10 cellular contexts compared by ENCODE assay signal in the genomic region with DNA sequence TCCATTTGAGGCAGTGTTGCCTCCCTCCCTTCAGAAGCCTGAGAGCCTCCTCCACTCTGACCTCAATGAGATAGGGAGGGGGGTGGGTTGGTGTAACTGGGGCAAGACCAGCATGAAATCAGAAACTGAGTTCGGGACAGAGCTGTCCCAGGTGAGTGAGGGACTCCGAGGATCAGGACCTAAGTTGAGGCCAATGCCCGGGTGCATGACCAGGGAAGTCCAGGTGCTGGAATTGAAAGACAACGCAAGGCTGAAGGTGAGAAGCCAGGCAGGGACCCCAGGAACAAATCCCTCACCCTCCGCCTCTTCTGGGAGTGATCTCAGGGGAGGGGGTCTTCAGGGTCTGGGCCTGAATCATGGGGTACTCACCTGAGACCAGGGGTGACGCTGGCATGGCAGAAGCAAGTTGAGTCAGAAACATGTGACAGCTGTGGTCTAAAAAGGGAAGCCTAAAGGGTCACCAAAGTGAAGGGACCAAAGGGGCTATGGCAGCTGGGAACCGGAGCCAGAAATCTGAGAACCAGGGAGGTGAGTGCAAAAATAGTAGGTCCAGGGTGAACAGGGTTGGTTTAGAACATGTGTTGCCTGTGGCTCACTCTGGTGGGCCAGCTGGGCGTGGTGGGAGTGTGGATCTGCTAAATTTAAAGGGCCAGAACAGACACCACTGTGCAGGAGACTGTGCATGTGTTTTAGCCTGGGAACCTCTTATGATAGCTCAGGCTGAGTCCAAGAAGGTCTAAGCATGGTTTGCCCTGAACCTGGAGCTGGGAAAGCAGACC. TPM values are rescaled to one million over a fixed set of nuclear protein-coding genes. Genes with fewer than 3 reads are reported as not detected.
DNase-seq lines count a peak whose midpoint lies in the region; ATAC-seq and TF ChIP-seq lines count a peak whose summit lies in the region.
"Had no signal": no experiment of that assay in that cellular context is flagged by ENCODE, and none has a peak within 500 bp of the region (broad histone marks: within the 10 kb centered on the region; RNA-seq: fewer than 3 reads in every experiment).

No MANE protein-coding gene starts in this region.

- peak overlapping the region; percentile 86 for H3K4me2 ChIP-seq in mammary epithelial cell (ENCODE audit: insufficient read depth, low read depth, low read length)

- H2AFZ ChIP-seq in mammary epithelial cell (ENCODE audit: low read depth, low read length) = peak overlapping the region; percentile 75

- no peaks in the 10 kb centered on the region for H3K9me3 Mint-ChIP-seq in activated naive CD4-positive, alpha-beta T cell treated with anti-CD3 and anti-CD28 coated beads, Interleukin-2, amount 50 U/mL, for 72 hours
- no peaks in the 10 kb centered on the region for H3K9me3 Mint-ChIP-seq in naive thymus-derived CD8-positive, alpha-beta T cell

- TF ChIP-seq CTCF in mammary epithelial cell (conservative IDR thresholded peaks at IDR 0.05 in 1 of 2, IDR thresholded peaks at IDR 0.05 in 1 of 2; ENCODE audit: extremely low read depth in 1 of 2, insufficient read depth in 1 of 2, low read depth in 1 of 2, low read length in 2 of 2) = no peak

- H3K9me3 ChIP-seq in mammary epithelial cell (replicated peaks; ENCODE audit: insufficient read depth, low read length) = no peaks in the 10 kb centered on the region
- H3K9me3 ChIP-seq in mucosa of rectum (ENCODE audit: control insufficient read depth in 2 of 2, low read length in 2 of 2) = no peaks in the 10 kb centered on the region
- no peaks in the 10 kb centered on the region for H3K9me3 ChIP-seq in aorta (ENCODE audit: control insufficient read depth, low read length)
- H3K9me3 ChIP-seq: BLaER1 treated with 17β-estradiol and CSF1 and Interleukin-3, amounts not matched to agents 10 nM and 100 nM had no signal

- H3K79me2 ChIP-seq in mammary epithelial cell (ENCODE audit: insufficient read depth, low read length) = peaks cover 11% of the 10 kb centered on the region

- CTCF ChIA-PET in mammary epithelial cell (lab: Charles Lee; ENCODE audit: low non-redundant PET) = no interaction called here

- H4K20me1 ChIP-seq in mammary epithelial cell (ENCODE audit: insufficient read depth, low read length) = no peaks in the 10 kb centered on the region
- H4K20me1 ChIP-seq: BLaER1 treated with 17β-estradiol and CSF1 and Interleukin-3, amounts not matched to agents 10 nM and 100 nM had no signal

- intact Hi-C loops in mammary epithelial cell (cut with micrococcal nuclease) (loop anchor here (1.0 to 2.0 kb wide), 3 partner anchors 20 to 91 kb away; a partner anchor contains a TSS), aorta (cut with DNase I) (loop anchor here in 1 of 2 donors (5.0 kb wide), 1 partner anchor 37 kb away; no protein-coding TSS in a partner anchor)

- peak overlapping the region; percentile 96 for H3K27ac ChIP-seq in mammary epithelial cell (ENCODE audit: insufficient read depth, low read depth, low read length)
- H3K27ac ChIP-seq in mucosa of rectum (ENCODE audit: low read depth in 2 of 2, low read length in 2 of 2) = peak overlapping the region; percentile 92 to 94
- peak overlapping the region; percentile 94 to 99 for H3K27ac ChIP-seq in aorta (ENCODE audit: low read depth in 1 of 2, low read length in 2 of 2)

- H3K27me3 ChIP-seq in mammary epithelial cell (ENCODE audit: insufficient read depth, low read length) (no peaks in the 10 kb centered on the region), mucosa of rectum (ENCODE audit: control insufficient read depth in 2 of 2, insufficient read depth in 2 of 2, low read length in 2 of 2) (no peaks in the 10 kb centered on the region), aorta (ENCODE audit: control insufficient read depth in 1 of 2, insufficient read depth in 2 of 2, low read length in 1 of 2) (no peaks in the 10 kb centered on the region)
- H3K27me3 ChIP-seq: BLaER1 treated with 17β-estradiol and CSF1 and Interleukin-3, amounts not matched to agents 10 nM and 100 nM had no signal

- no peaks in the 10 kb centered on the region for H3K36me3 Mint-ChIP-seq in activated naive CD4-positive, alpha-beta T cell treated with anti-CD3 and anti-CD28 coated beads, Interleukin-2, amount 50 U/mL, for 72 hours
- H3K36me3 Mint-ChIP-seq in naive thymus-derived CD8-positive, alpha-beta T cell = peaks cover 0 to 3% (median 0%) of the 10 kb centered on the region in 3 donors

- WGBS in mammary epithelial cell (ENCODE audit: low coverage, missing lambda C conversion rate) = 70% methylated on average over 8 of the region's 8 CpGs
- WGBS in aorta, 2 donors = 81 to 84% methylated on average over 8 of the region's 8 CpGs

- H3K27me3 Mint-ChIP-seq in naive thymus-derived CD8-positive, alpha-beta T cell = peaks cover 0 to 7% (median 3%) of the 10 kb centered on the region in 5 donors

- H3K36me3 ChIP-seq in mammary epithelial cell (ENCODE audit: insufficient read depth, low read length) = no peaks in the 10 kb centered on the region
- H3K36me3 ChIP-seq in mucosa of rectum (ENCODE audit: control insufficient read depth in 2 of 2, insufficient read depth in 2 of 2, low read length in 2 of 2) = no peaks in the 10 kb centered on the region
- H3K36me3 ChIP-seq in aorta (ENCODE audit: control insufficient read depth in 1 of 2, insufficient read depth in 2 of 2, low read length in 1 of 2) = no peaks in the 10 kb centered on the region
- H3K36me3 ChIP-seq: BLaER1 treated with 17β-estradiol and CSF1 and Interleukin-3, amounts not matched to agents 10 nM and 100 nM had no signal

- dilution Hi-C loops in mammary epithelial cell (cut with HindIII; ENCODE audit: low sequenced_read_pairs) = loop anchor here (5.0 kb wide), 1 partner anchor 92 kb away; a partner anchor contains a TSS

- BruUV-seq in mammary epithelial cell (replicated peaks; lab: Mats Ljungman, UMichigan) = TSS peak; percentile 59

- no peak overlapping the region for H3K4me3 Mint-ChIP-seq in naive thymus-derived CD8-positive, alpha-beta T cell

- H3K4me3 ChIP-seq in mammary epithelial cell (replicated peaks in 1 of 3; ENCODE audit: insufficient read depth in 1 of 3, low read depth in 2 of 3, low read length in 3 of 3) (peak overlapping the region in 2 of 3 experiments; percentile 1 to 14), mucosa of rectum (ENCODE audit: low read length in 2 of 2) (peak overlapping the region; percentile 7 to 20), aorta (ENCODE audit: low read length in 2 of 2) (no peak overlapping the region)
- H3K4me3 ChIP-seq: BLaER1 treated with 17β-estradiol and CSF1 and Interleukin-3, amounts not matched to agents 10 nM and 100 nM had no signal

- peaks cover 0 to 26% (median 9%) of the 10 kb centered on the region in 4 donors for H3K4me1 Mint-ChIP-seq in naive thymus-derived CD8-positive, alpha-beta T cell

- DNase-seq in activated naive CD4-positive, alpha-beta T cell treated with anti-CD3 and anti-CD28 coated beads, Interleukin-2, amount 50 U/mL, for 72 hours (ENCODE audit: low spot score in 2 of 2) = no peak
- no peak for DNase-seq in activated naive CD4-positive, alpha-beta T cell treated with anti-CD3 and anti-CD28 coated beads, Interleukin-2, amount 50 U/mL, for 16 hours
- no peak for DNase-seq in mammary epithelial cell
- DNase-seq in aorta = no peak
- DNase-seq in activated gamma-delta T cell treated with Interleukin-2 at 50 U/mL for 16 hours = no peak
- no peak for DNase-seq in naive thymus-derived CD8-positive, alpha-beta T cell
- DNase-seq in H4 (ENCODE audit: low spot score) = no peak
- DNase-seq: retina had no signal

- H3K4me1 ChIP-seq in mammary epithelial cell (ENCODE audit: insufficient read depth, low read length) = peaks cover 38% of the 10 kb centered on the region
- H3K4me1 ChIP-seq in mucosa of rectum (ENCODE audit: control insufficient read depth in 2 of 2, insufficient read depth in 2 of 2, low read length in 2 of 2) = peaks cover 32 to 39% of the 10 kb centered on the region in 2 donors
- peaks cover 0 to 3% of the 10 kb centered on the region in 2 donors for H3K4me1 ChIP-seq in aorta (ENCODE audit: control insufficient read depth in 1 of 2, insufficient read depth in 2 of 2, low read length in 2 of 2)

- POLR2A ChIA-PET in naive thymus-derived CD8-positive, alpha-beta T cell (lab: Charles Lee) = interaction anchor here (0.6 to 3.1 kb wide), 2 partner anchors 45 to 90 kb away, joined by 4 to 11 read pairs; a partner anchor contains a TSS

- H3K9ac ChIP-seq in mammary epithelial cell (ENCODE audit: insufficient read depth, low read length) = peak overlapping the region; percentile 63
- H3K9ac ChIP-seq in mucosa of rectum (ENCODE audit: low read depth in 1 of 2, low read length in 2 of 2) = peak overlapping the region; percentile 5 to 78

- in situ Hi-C loops in mammary epithelial cell (cut with MboI; ENCODE audit: low sequenced_read_pairs in 2 of 2) = no loop called here

- no peak for ATAC-seq in activated naive CD4-positive, alpha-beta T cell treated with anti-CD3 and anti-CD28 coated beads, Interleukin-2, amount 50 U/mL, for 72 hours
- ATAC-seq in aorta (ENCODE audit: low FRiP score) = peak; percentile 31
- ATAC-seq in naive thymus-derived CD8-positive, alpha-beta T cell = no peak

- peak overlapping the region; percentile 76 to 85 for H3K27ac Mint-ChIP-seq in activated naive CD4-positive, alpha-beta T cell treated with anti-CD3 and anti-CD28 coated beads, Interleukin-2, amount 50 U/mL, for 72 hours
- H3K27ac Mint-ChIP-seq in naive thymus-derived CD8-positive, alpha-beta T cell = peak overlapping the region in 3 of 10 donors; percentile 23 to 96 (median 66)

RNA-seq across cellular contexts. Expression of a gene that starts 41.1 kb away (rescaled TPM):
- 10 to 100 TPM; 41.2 to 43.6 TPM for total RNA-seq in activated naive CD4-positive, alpha-beta T cell treated with anti-CD3 and anti-CD28 coated beads, Interleukin-2, amount 50 U/mL, for 72 hours
- total RNA-seq in mammary epithelial cell (10 to 100 TPM; 27.8 to 29.4 TPM), aorta (10 to 100 TPM; 48.4 to 63.8 TPM)
- polyA plus RNA-seq in mammary epithelial cell (32.5 TPM), aorta (10 to 100 TPM; 16.5 to 58.8 TPM)
- polyA minus RNA-seq in mammary epithelial cell = 204 TPM
- total RNA-seq in naive thymus-derived CD8-positive, alpha-beta T cell = 100 to 1,000 TPM; 173 to 175 TPM
- 10 to 100 TPM; 14.6 to 18.6 (median 17.0) TPM for polyA plus RNA-seq in naive thymus-derived CD8-positive, alpha-beta T cell
- 43.5 and 48.1 TPM in 2 replicates for total RNA-seq in H4 (2014; rRNA removed; shearing (Covaris generic))

Comparison
In these comparisons a context has a peak if more than half of its experiments do, and no peak if none do; other contexts are left out.
1. H3K4me3 ChIP-seq: peak in mammary epithelial cell (2 of 3) and mucosa of rectum (2 of 2); none in aorta (0 of 2).
2. Peak in every context shown above with its lines, with median percentiles within 50 percentile points of each other: H3K27ac ChIP-seq.